ENCODE assay signal across 8 cellular contexts in the genomic region with DNA sequence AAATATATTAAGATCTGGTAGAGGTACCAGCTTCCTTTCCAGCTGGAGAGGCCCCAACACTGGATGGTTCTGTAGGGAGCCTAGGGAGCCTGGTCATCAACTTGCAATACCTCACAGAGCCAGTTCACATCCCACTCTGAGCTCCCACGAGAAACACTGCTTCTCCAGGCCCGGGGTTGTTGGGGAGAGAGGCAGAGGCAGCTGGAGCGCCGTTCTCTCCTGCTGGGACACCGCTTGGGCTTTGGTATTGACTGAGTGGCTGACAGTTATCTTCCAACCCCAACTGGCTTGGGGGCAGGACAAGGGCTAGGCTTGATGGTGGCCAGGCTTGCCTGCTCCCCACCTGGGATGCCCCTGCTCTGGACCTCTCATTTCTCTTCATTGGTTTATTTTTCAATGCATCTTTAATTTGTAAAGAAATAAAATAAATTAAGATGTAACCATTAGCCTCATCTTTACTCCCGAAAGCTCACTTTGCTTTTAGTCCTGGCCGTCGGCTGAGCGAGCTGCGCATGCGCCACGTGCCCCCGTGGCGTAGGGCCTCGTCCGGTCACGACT. TPM values are rescaled to one million over a fixed set of nuclear protein-coding genes. Genes with fewer than 3 reads are reported as not detected.
DNase-seq lines count a peak whose midpoint lies in the region; ATAC-seq and TF ChIP-seq lines count a peak whose summit lies in the region.

No MANE protein-coding gene starts in this region.

- H3K27me3 ChIP-seq in esophagus muscularis mucosa, result no peaks in the 10 kb centered on the region
- no peaks in the 10 kb centered on the region for H3K27me3 ChIP-seq in subcutaneous abdominal adipose tissue (ENCODE audit: control insufficient read depth in 5 of 5, insufficient read depth in 4 of 5, low read length in 5 of 5)

- intact Hi-C loops in esophagus muscularis mucosa (cut with DNase I), result no loop called here

- H3K4me3 Mint-ChIP-seq in activated CD8-positive, alpha-beta T cell treated with anti-CD3 and anti-CD28 coated beads, Interleukin-2, amount 10 ng/mL, durations not matched to agents 7 days and 5 days, result peak overlapping the region; percentile 94
- H3K4me3 Mint-ChIP-seq in naive thymus-derived CD8-positive, alpha-beta T cell, result peak overlapping the region; percentile 92 to 97 (median 96)

- TF ChIP-seq CTCF in NB4 (IDR thresholded peaks at IDR 0.05; ENCODE audit: low read depth, low read length) (no peak), esophagus muscularis mucosa (IDR thresholded peaks at IDR 0.05) (no peak)

- H3K9me3 ChIP-seq in esophagus muscularis mucosa (no peaks in the 10 kb centered on the region), subcutaneous abdominal adipose tissue (ENCODE audit: control insufficient read depth in 5 of 5, low read length in 5 of 5) (no peaks in the 10 kb centered on the region)

- peak overlapping the region; percentile 95 for H3K27ac Mint-ChIP-seq in activated CD8-positive, alpha-beta T cell treated with anti-CD3 and anti-CD28 coated beads, Interleukin-2, amount 10 ng/mL, durations not matched to agents 7 days and 5 days
- H3K27ac Mint-ChIP-seq in naive thymus-derived CD8-positive, alpha-beta T cell, result peak overlapping the region; percentile 37 to 97 (median 94)

- no peaks in the 10 kb centered on the region for H3K27me3 Mint-ChIP-seq in activated CD8-positive, alpha-beta T cell treated with anti-CD3 and anti-CD28 coated beads, Interleukin-2, amount 10 ng/mL, durations not matched to agents 7 days and 5 days (ENCODE audit: low read depth)
- no peaks in the 10 kb centered on the region for H3K27me3 Mint-ChIP-seq in naive thymus-derived CD8-positive, alpha-beta T cell

- POLR2A ChIA-PET in activated CD8-positive, alpha-beta T cell treated with anti-CD3 and anti-CD28 coated beads, Interleukin-2, amount 10 ng/mL, durations not matched to agents 7 days and 5 days (lab: Charles Lee), result interaction anchor here (0.6 to 4.0 kb wide), 14 partner anchors 9 to 311 kb away, joined by 3 to 49 read pairs (median 10); a partner anchor contains a TSS
- POLR2A ChIA-PET in naive thymus-derived CD8-positive, alpha-beta T cell (lab: Charles Lee), result interaction anchor here (0.5 to 6.9 kb wide), 22 partner anchors 10 to 664 kb away, joined by 3 to 169 read pairs (median 6); a partner anchor contains a TSS

- H3K9me3 Mint-ChIP-seq in activated CD8-positive, alpha-beta T cell treated with anti-CD3 and anti-CD28 coated beads, Interleukin-2, amount 10 ng/mL, durations not matched to agents 7 days and 5 days (ENCODE audit: insufficient read depth), result no peaks in the 10 kb centered on the region
- H3K9me3 Mint-ChIP-seq in naive thymus-derived CD8-positive, alpha-beta T cell, result no peaks in the 10 kb centered on the region

- peaks cover 75% of the 10 kb centered on the region for H3K36me3 Mint-ChIP-seq in activated CD8-positive, alpha-beta T cell treated with anti-CD3 and anti-CD28 coated beads, Interleukin-2, amount 10 ng/mL, durations not matched to agents 7 days and 5 days (ENCODE audit: low read depth)
- H3K36me3 Mint-ChIP-seq in naive thymus-derived CD8-positive, alpha-beta T cell, result peaks cover 0 to 61% (median 14%) of the 10 kb centered on the region in 3 donors

- peaks cover 61% of the 10 kb centered on the region for H3K4me1 Mint-ChIP-seq in activated CD8-positive, alpha-beta T cell treated with anti-CD3 and anti-CD28 coated beads, Interleukin-2, amount 10 ng/mL, durations not matched to agents 7 days and 5 days (ENCODE audit: low read depth)
- H3K4me1 Mint-ChIP-seq in naive thymus-derived CD8-positive, alpha-beta T cell, result peaks cover 32 to 59% (median 52%) of the 10 kb centered on the region in 4 donors

- H3K4me1 ChIP-seq in esophagus muscularis mucosa (peaks cover 29 to 37% (median 35%) of the 10 kb centered on the region in 4 donors), subcutaneous abdominal adipose tissue (ENCODE audit: control insufficient read depth in 5 of 5, insufficient read depth in 5 of 5, low read length in 5 of 5) (peaks cover 10 to 39% (median 33%) of the 10 kb centered on the region in 5 donors)

- 14% methylated on average over 17 of the region's 17 CpGs for WGBS in esophagus muscularis mucosa

- H3K9ac ChIP-seq in subcutaneous abdominal adipose tissue (ENCODE audit: low read length in 5 of 5), result peak overlapping the region; percentile 48 to 93 (median 87)

- peak; percentile 11 for ATAC-seq in GM21723 (IDR thresholded peaks at IDR 0.05; ENCODE audit: unreplicated experiment)
- peak; percentile 62 for ATAC-seq in activated CD8-positive, alpha-beta T cell treated with anti-CD3 and anti-CD28 coated beads, Interleukin-2, amount 10 ng/mL, durations not matched to agents 7 days and 5 days
- peak; percentile 41 to 51 for ATAC-seq in naive thymus-derived CD8-positive, alpha-beta T cell

- CTCF ChIA-PET in activated CD8-positive, alpha-beta T cell treated with anti-CD3 and anti-CD28 coated beads, Interleukin-2, amount 10 ng/mL, durations not matched to agents 7 days and 5 days (lab: Charles Lee), result interaction anchor here (0.8 to 9.7 kb wide), 16 partner anchors 9 to 168 kb away, joined by 3 to 101 read pairs (median 4); a partner anchor contains a TSS

- TF ChIP-seq EP300 in esophagus muscularis mucosa (IDR thresholded peaks at IDR 0.05), result no peak

- DNase-seq in G401 (ENCODE audit: low spot score) (peak; percentile 81), NB4 (ENCODE audit: low read depth) (peak; percentile 29), esophagus muscularis mucosa (ENCODE audit: extremely low spot score) (peak; percentile 95), GF-D8 (lab: John Stamatoyannopoulos, UW) (no peak)
- DNase-seq in activated CD8-positive, alpha-beta T cell treated with anti-CD3 and anti-CD28 coated beads, Interleukin-2, amount 10 ng/mL, durations not matched to agents 7 days and 5 days, result peak; percentile 84
- DNase-seq in naive thymus-derived CD8-positive, alpha-beta T cell, result peak in 8 of 10 donors; percentile 60 to 90 (median 77)

- peak overlapping the region; percentile 92 to 98 (median 96) for H3K27ac ChIP-seq in esophagus muscularis mucosa (replicated peaks in 1 of 4)
- H3K27ac ChIP-seq in subcutaneous abdominal adipose tissue (ENCODE audit: low read depth, low read length), result peak overlapping the region; percentile 95

- in situ Hi-C loops in G401 (cut with HindIII; ENCODE audit: low sequenced_read_pairs), result no loop called here

- peak overlapping the region; percentile 81 for H3K4me3 ChIP-seq in NB4 (ENCODE audit: low read depth, low read length)
- peak overlapping the region; percentile 71 to 95 (median 82) for H3K4me3 ChIP-seq in esophagus muscularis mucosa
- H3K4me3 ChIP-seq in subcutaneous abdominal adipose tissue (ENCODE audit: low read depth in 1 of 5, low read length in 5 of 5), result peak overlapping the region; percentile 54 to 94 (median 89)

- TF ChIP-seq POLR2A in NB4 (IDR thresholded peaks at IDR 0.05; ENCODE audit: extremely low read depth, insufficient read length), result no peak
- TF ChIP-seq POLR2A in esophagus muscularis mucosa (IDR thresholded peaks at IDR 0.05; ENCODE audit: low read depth), result no peak

- H3K36me3 ChIP-seq in esophagus muscularis mucosa (peaks cover 41 to 65% (median 61%) of the 10 kb centered on the region in 4 donors), subcutaneous abdominal adipose tissue (ENCODE audit: control insufficient read depth in 5 of 5, insufficient read depth in 5 of 5, low read length in 5 of 5) (peaks cover 16 to 63% (median 52%) of the 10 kb centered on the region in 5 donors)

RNA-seq across cellular contexts. Expression of a gene that starts 10.0 kb away (rescaled TPM):
- 65.5 and 76.8 TPM in 2 replicates for total RNA-seq in G401 (2014; rRNA removed; shearing (Covaris generic))
- total RNA-seq in activated CD8-positive, alpha-beta T cell treated with anti-CD3 and anti-CD28 coated beads, Interleukin-2, amount 10 ng/mL, durations not matched to agents 7 days and 5 days, result 10 to 100 TPM; 33.0 to 35.3 TPM
- 10 to 100 TPM; 14.9 to 32.0 (median 25.6) TPM for total RNA-seq in esophagus muscularis mucosa
- 10 to 100 TPM; 19.9 to 22.1 TPM for total RNA-seq in naive thymus-derived CD8-positive, alpha-beta T cell
- 10 to 100 TPM; 32.2 to 44.6 (median 37.9) TPM for polyA plus RNA-seq in naive thymus-derived CD8-positive, alpha-beta T cell

RNA-seq across cellular contexts. Expression of a gene that starts 13.6 kb away (rescaled TPM):
- total RNA-seq in G401 (2014; rRNA removed; shearing (Covaris generic)), result 22.8 and 30.6 TPM in 2 replicates
- 10 to 100 TPM; 58.3 to 69.3 TPM for total RNA-seq in activated CD8-positive, alpha-beta T cell treated with anti-CD3 and anti-CD28 coated beads, Interleukin-2, amount 10 ng/mL, durations not matched to agents 7 days and 5 days
- total RNA-seq in esophagus muscularis mucosa, result 100 to 1,000 TPM in 3 of 4 donors, 10 to 100 TPM in 1; 66.4 to 123 (median 107) TPM
- 10 to 100 TPM; 79.0 to 79.9 TPM for total RNA-seq in naive thymus-derived CD8-positive, alpha-beta T cell
- polyA plus RNA-seq in naive thymus-derived CD8-positive, alpha-beta T cell, result 10 to 100 TPM; 12.3 to 18.5 (median 13.4) TPM

RNA-seq across cellular contexts. Expression of a gene that starts 27.6 kb away (rescaled TPM):
- total RNA-seq in G401 (2014; rRNA removed; shearing (Covaris generic)), result 49.0 and 54.4 TPM in 2 replicates
- 10 to 100 TPM; 88.9 to 94.6 TPM for total RNA-seq in activated CD8-positive, alpha-beta T cell treated with anti-CD3 and anti-CD28 coated beads, Interleukin-2, amount 10 ng/mL, durations not matched to agents 7 days and 5 days
- total RNA-seq in esophagus muscularis mucosa, result 10 to 100 TPM; 42.4 to 61.3 (median 53.5) TPM
- total RNA-seq in naive thymus-derived CD8-positive, alpha-beta T cell, result 10 to 100 TPM; 72.2 to 72.7 TPM
- 10 to 100 TPM; 18.9 to 33.5 (median 25.9) TPM for polyA plus RNA-seq in naive thymus-derived CD8-positive, alpha-beta T cell

RNA-seq across cellular contexts. Expression of a gene that starts 39.6 kb away (rescaled TPM):
- 3.7 and 6.9 TPM in 2 replicates for total RNA-seq in G401 (2014; rRNA removed; shearing (Covaris generic))
- total RNA-seq in activated CD8-positive, alpha-beta T cell treated with anti-CD3 and anti-CD28 coated beads, Interleukin-2, amount 10 ng/mL, durations not matched to agents 7 days and 5 days, result 10 to 100 TPM; 60.7 to 61.1 TPM
- 10 to 100 TPM; 26.8 to 38.3 (median 31.1) TPM for total RNA-seq in esophagus muscularis mucosa
- 100 to 1,000 TPM; 101 to 112 TPM for total RNA-seq in naive thymus-derived CD8-positive, alpha-beta T cell
- polyA plus RNA-seq in naive thymus-derived CD8-positive, alpha-beta T cell, result 10 to 100 TPM; 13.4 to 34.3 (median 24.5) TPM

Comparison
In these comparisons a context has a peak if more than half of its experiments do, and no peak if none do; other contexts are left out.
1. ATAC-seq: peak in every context shown above with its lines; median percentile 62 in activated CD8-positive, alpha-beta T cell treated with anti-CD3 and anti-CD28 coated beads, Interleukin-2, amount 10 ng/mL, durations not matched to agents 7 days and 5 days; 46 in naive thymus-derived CD8-positive, alpha-beta T cell; 11 in GM21723.